ENCODE assay signal across 20 cellular contexts in genomic region chr17:80621335-80622169, GRCh38.
DNase-seq lines count a peak whose midpoint lies in the region; ATAC-seq and TF ChIP-seq lines count a peak whose summit lies in the region.
"Had no signal": no experiment of that assay in that cellular context is flagged by ENCODE, and none has a peak within 500 bp of the region (broad histone marks: within the 10 kb centered on the region; RNA-seq: fewer than 3 reads in every experiment).

No MANE protein-coding gene starts in this region.

- POLR2A ChIA-PET in PC-9 (lab: Charles Lee; ENCODE audit: unreplicated experiment), result no interaction called here
- POLR2A ChIA-PET in PC-3 (lab: Charles Lee; ENCODE audit: unreplicated experiment), result no interaction called here

- peaks cover 50% of the 10 kb centered on the region for H3K79me2 ChIP-seq in PC-9 (ENCODE audit: low read depth)
- peaks cover 14% of the 10 kb centered on the region for H3K79me2 ChIP-seq in PC-3 (ENCODE audit: low read length)

- no TSS peak for BruUV-seq in PC-9 (replicated peaks; lab: Mats Ljungman, UMichigan)
- BruUV-seq in PC-3 (replicated peaks; lab: Mats Ljungman, UMichigan), result no TSS peak

- DNase-seq in NCI-H510A treated with DMSO at 0.1 percent for 48 hours (lab: John Stamatoyannopoulos, UW), result peak; percentile 39
- no peak for DNase-seq in NCI-H510A (lab: John Stamatoyannopoulos, UW)
- peak; percentile 57 for DNase-seq in D341Med (ENCODE audit: low spot score)
- no peak for DNase-seq in PC-9
- DNase-seq in immature natural killer cell, result no peak
- no peak for DNase-seq in GOT3 (lab: John Stamatoyannopoulos, UW)
- DNase-seq in HCEC 1CT, result no peak
- DNase-seq in PC-3, result no peak
- DNase-seq: activated T-cell treated with anti-CD3 and anti-CD28 coated beads, Interleukin-2, amount 50 U/mL, for 4 hours; body of pancreas; DMS153; effector CD8-positive, alpha-beta T cell; foreskin fibroblast; mammary epithelial cell; NCI-H1417 treated with DMSO at 0.1 percent for 48 hours; NCI-H526; stimulated activated CD4-positive, alpha-beta T cell treated with anti-CD3 and anti-CD28 coated beads, Interleukin-12 subunit alpha, Interleukin-12 subunit beta, amount 100 ng/mL, for 4 hours; testis had no signal

- no peak overlapping the region for H2AFZ ChIP-seq in PC-9
- H2AFZ ChIP-seq in PC-3 (ENCODE audit: low read length), result no peak overlapping the region

- H3K4me3 Mint-ChIP-seq in immature natural killer cell, result peak overlapping the region in 3 of 5 donors; percentile 15 to 59 (median 22)
- H3K4me3 Mint-ChIP-seq: activated T-cell treated with anti-CD3 and anti-CD28 coated beads, Interleukin-2, amount 50 U/mL, for 4 hours had no signal

- peaks cover 19 to 37% of the 10 kb centered on the region in 2 donors for H3K4me1 Mint-ChIP-seq in immature natural killer cell

- intact Hi-C loops in PC-9 (cut with micrococcal nuclease; ENCODE audit: unreplicated experiment), result loop anchor here (10.0 kb wide), 1 partner anchor 143 kb away; no protein-coding TSS in a partner anchor
- intact Hi-C loops in PC-3 (cut with micrococcal nuclease), result no loop called here

- no peak for ATAC-seq in PC-3
- ATAC-seq: A549, body of pancreas, Right ventricle myocardium inferior had no signal

- no peaks in the 10 kb centered on the region for H3K9me2 ChIP-seq in PC-9 (ENCODE audit: insufficient read depth)
- H3K9me2 ChIP-seq in PC-3 (replicated peaks; ENCODE audit: low read length), result no peaks in the 10 kb centered on the region

- H3K36me3 Mint-ChIP-seq in immature natural killer cell, result peaks cover 0 to 4% (median 0%) of the 10 kb centered on the region in 3 donors

- H3K4me3 ChIP-seq in PC-9, result no peak overlapping the region
- no peak overlapping the region for H3K4me3 ChIP-seq in PC-3 (ENCODE audit: low read length)
- H3K4me3 ChIP-seq: A549, body of pancreas, testis had no signal

- H3F3A ChIP-seq in PC-9 (ENCODE audit: insufficient read depth, low read depth) (peaks cover 20% of the 10 kb centered on the region; the same call in 1 of the 2 replicates), PC-3 (ENCODE audit: low read length, unreplicated experiment) (no peaks in the 10 kb centered on the region)

- H3K27me3 Mint-ChIP-seq in immature natural killer cell (ENCODE audit: low read depth in 3 of 3), result no peaks in the 10 kb centered on the region

- H3K27me3 ChIP-seq in PC-9 (ENCODE audit: insufficient read depth, low read depth), result no peaks in the 10 kb centered on the region
- H3K27me3 ChIP-seq in PC-3 (ENCODE audit: low read length), result no peaks in the 10 kb centered on the region
- H3K27me3 ChIP-seq: body of pancreas, testis had no signal

- H3K27ac ChIP-seq in PC-9 (0 out of 2 replicates have a peak overlapping the region, but pooled peaks have one; percentile 81), PC-3 (ENCODE audit: low read length) (no peak overlapping the region)
- H3K27ac ChIP-seq: A549, body of pancreas, testis had no signal

- H3K9me3 ChIP-seq in PC-9 (ENCODE audit: insufficient read depth, low read depth) (no peaks in the 10 kb centered on the region), PC-3 (ENCODE audit: low read length) (no peaks in the 10 kb centered on the region)
- H3K9me3 ChIP-seq: A549, body of pancreas, testis had no signal

- H3K4me1 ChIP-seq in PC-9 (replicated peaks; ENCODE audit: insufficient read depth), result peaks cover 23% of the 10 kb centered on the region
- H3K4me1 ChIP-seq in PC-3 (ENCODE audit: insufficient read depth, low read length), result peaks cover 26% of the 10 kb centered on the region
- H3K4me1 ChIP-seq: body of pancreas, testis had no signal

- peak overlapping the region in 4 of 6 donors; percentile 25 to 39 (median 29) for H3K27ac Mint-ChIP-seq in immature natural killer cell

- H4K20me1 ChIP-seq in PC-9 (ENCODE audit: insufficient read depth) (no peaks in the 10 kb centered on the region), PC-3 (ENCODE audit: low read length) (0 out of 2 replicates have a peak, but pooled peaks cover 4% of the 10 kb centered on the region)

- H3K9ac ChIP-seq in PC-3 (ENCODE audit: low read length), result no peak overlapping the region

- H3K9me3 Mint-ChIP-seq in immature natural killer cell, result no peaks in the 10 kb centered on the region
- H3K9me3 Mint-ChIP-seq: activated T-cell treated with anti-CD3 and anti-CD28 coated beads, Interleukin-2, amount 50 U/mL, for 4 hours had no signal

- no peak for TF ChIP-seq CTCF in PC-9 (conservative IDR thresholded peaks at IDR 0.05)
- no peak for TF ChIP-seq CTCF in PC-3 (conservative IDR thresholded peaks at IDR 0.05; ENCODE audit: low read depth, low read length)

- no peaks in the 10 kb centered on the region for H3K36me3 ChIP-seq in PC-9 (ENCODE audit: low read depth)
- peaks cover 3% of the 10 kb centered on the region; the same call in 1 of the 2 replicates for H3K36me3 ChIP-seq in PC-3 (ENCODE audit: low read depth, low read length)

- CTCF ChIA-PET in PC-9 (lab: Charles Lee) (interaction anchor here (0.6 kb wide), 1 partner anchor 82 kb away, joined by 4 read pairs; no protein-coding TSS in a partner anchor), PC-3 (lab: Charles Lee) (no interaction called here)

- H3K4me2 ChIP-seq in PC-9 (no peak overlapping the region), PC-3 (ENCODE audit: low read length) (no peak overlapping the region)
- H3K4me2 ChIP-seq: A549 had no signal

Comparison
In these comparisons a context has a peak if more than half of its experiments do, and no peak if none do; other contexts are left out.
1. DNase-seq: peak in NCI-H510A treated with DMSO at 0.1 percent for 48 hours (single experiment) and D341Med (single experiment); none in NCI-H510A (single experiment), PC-9 (0 of 2), immature natural killer cell (0 of 3), GOT3 (single experiment), HCEC 1CT (single experiment) and PC-3 (single experiment).